In genomic region chr6:72672906-72673305, GRCh38 we compare ENCODE assay signal across 23 cellular contexts. TPM values are rescaled to one million over a fixed set of nuclear protein-coding genes. Genes with fewer than 3 reads are reported as not detected.
"Had no signal": no experiment of that assay in that cellular context is flagged by ENCODE, and none has a peak within 500 bp of the region (broad histone marks: within the 10 kb centered on the region; RNA-seq: fewer than 3 reads in every experiment).

No MANE protein-coding gene starts in this region.

- DNase-seq: dorsolateral prefrontal cortex; effector CD4-positive, alpha-beta T cell; head of caudate nucleus; left ventricle myocardium superior; lower lobe of right lung; natural killer cell; occipital lobe; ovary; posterior cingulate gyrus; psoas muscle; right cardiac atrium; sigmoid colon; stimulated activated CD4-positive, alpha-beta T cell treated with anti-CD3 and anti-CD28 coated beads, Interleukin-1b, Interleukin-23, amount 100 ng/mL, for 48 hours; stimulated activated CD4-positive, alpha-beta T cell treated with anti-CD3 and anti-CD28 coated beads, Interleukin-4, amount 100 ng/mL, for 1 hour; stimulated activated CD8-positive, alpha-beta memory T cell treated with anti-CD3 and anti-CD28 coated beads, Interleukin-4, amount 100 ng/mL, for 48 hours; stimulated activated naive CD4-positive, alpha-beta T cell; stomach; upper lobe of right lung; uterus had no signal

- H3K4me1 ChIP-seq: lower lobe of right lung, sigmoid colon, stomach, tibial nerve, upper lobe of right lung, uterus had no signal

- H3K27me3 ChIP-seq: dorsolateral prefrontal cortex, ovary, sigmoid colon, stomach, tibial nerve, upper lobe of right lung, uterus had no signal

- H3K36me3 ChIP-seq: lower lobe of right lung, ovary, sigmoid colon, stomach, thoracic aorta, tibial nerve, upper lobe of right lung, uterus had no signal

- H3K9me3 ChIP-seq: lower lobe of right lung, ovary, psoas muscle, sigmoid colon, stomach, thoracic aorta, tibial nerve, upper lobe of right lung, uterus had no signal

- H3K27ac ChIP-seq: dorsolateral prefrontal cortex, lower lobe of right lung, ovary, psoas muscle, sigmoid colon, skin epidermis, stomach, thoracic aorta, tibial nerve, upper lobe of right lung, uterus had no signal

- H3K4me3 ChIP-seq: dorsolateral prefrontal cortex, lower lobe of right lung, ovary, psoas muscle, sigmoid colon, skin epidermis, stomach, thoracic aorta, tibial nerve, upper lobe of right lung, uterus had no signal

RNA-seq across cellular contexts. Expression of gene KCNQ5, which starts 51.0 kb away (rescaled TPM):
- total RNA-seq: left ventricle myocardium superior, mesenteric fat pad had no signal
